Comparison of ENCODE assay signal across 24 cellular contexts in the genomic region with DNA sequence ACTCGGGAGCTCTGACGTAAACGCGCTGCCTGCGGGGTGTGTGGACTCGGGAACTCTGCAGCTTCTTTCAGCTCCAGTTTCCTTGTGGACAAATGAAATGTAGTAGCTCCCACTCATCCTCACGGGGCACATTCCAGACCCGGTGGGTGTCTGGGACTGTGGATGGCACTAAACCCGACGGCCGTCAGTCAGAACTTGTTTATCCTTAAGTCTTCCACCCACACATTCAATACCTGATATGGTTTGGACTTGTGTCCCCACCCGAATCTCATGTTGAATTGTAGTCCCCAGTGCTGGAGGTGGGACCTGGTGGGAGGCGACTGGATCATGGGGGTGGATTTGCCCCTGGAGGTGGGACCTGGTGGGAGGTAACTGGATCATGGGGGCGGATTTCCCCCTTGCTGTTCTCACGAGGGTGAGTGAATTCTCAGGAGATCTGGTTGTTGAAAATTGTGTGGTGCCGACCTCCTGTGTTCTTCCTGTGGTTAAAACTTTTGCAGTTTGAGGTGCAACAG.
"Had no signal": no experiment of that assay in that cellular context is flagged by ENCODE, and none has a peak within 500 bp of the region (broad histone marks: within the 10 kb centered on the region; RNA-seq: fewer than 3 reads in every experiment).

No MANE protein-coding gene starts in this region.

- ATAC-seq: activated CD4-positive, CD25-positive, alpha-beta regulatory T cell treated with anti-CD3 and anti-CD28 coated beads, Interleukin-2, amount 50 U/mL, for 24 hours; activated naive CD8-positive, alpha-beta T cell treated with anti-CD3 and anti-CD28 coated beads, Interleukin-2, amount 50 U/mL, for 24 hours; activated T-cell treated with anti-CD3 and anti-CD28 coated beads, Interleukin-2, amount 50 U/mL, for 4 hours; left ventricle myocardium superior; right lobe of liver had no signal

- H3K36me3 Mint-ChIP-seq: activated naive CD4-positive, alpha-beta T cell treated with anti-CD3 and anti-CD28 coated beads, Interleukin-2, amount 10 ng/mL, durations not matched to agents 7 days and 5 days; immature natural killer cell had no signal

- H3K9me3 Mint-ChIP-seq: activated CD4-positive, alpha-beta T cell treated with anti-CD3 and anti-CD28 coated beads, Interleukin-2, amount 10 ng/mL, durations not matched to agents 7 days and 5 days; activated naive CD4-positive, alpha-beta T cell treated with anti-CD3 and anti-CD28 coated beads, Interleukin-2, amount 10 ng/mL, durations not matched to agents 7 days and 5 days; activated naive CD8-positive, alpha-beta T cell treated with anti-CD3 and anti-CD28 coated beads, Interleukin-2, amount 50 U/mL, for 24 hours; activated T-cell treated with anti-CD3 and anti-CD28 coated beads, Interleukin-2, amount 50 U/mL, for 4 hours; dendritic cell treated with granulocyte-macrophage colony-stimulating factor and Interleukin-4, amounts not matched to agents 40 ng/mL and 50 ng/mL, for 4 days; immature natural killer cell; stimulated activated naive CD8-positive, alpha-beta T cell treated with anti-CD3 and anti-CD28 coated beads, Interleukin-15, Interleukin-2, amounts not matched to agents 100 ng/mL and 50 ng/mL, for 24 hours had no signal

- H3K9ac ChIP-seq: parathyroid adenoma had no signal

- H3K27me3 ChIP-seq: hepatocyte, right lobe of liver had no signal

- H3K27me3 Mint-ChIP-seq: activated CD4-positive, alpha-beta T cell treated with anti-CD3 and anti-CD28 coated beads, Interleukin-2, amount 10 ng/mL, durations not matched to agents 7 days and 5 days; dendritic cell treated with granulocyte-macrophage colony-stimulating factor and Interleukin-4, amounts not matched to agents 40 ng/mL and 50 ng/mL, for 4 days had no signal

- DNase-seq: activated CD4-positive, alpha-beta T cell treated with anti-CD3 and anti-CD28 coated beads, Interleukin-2, amount 10 ng/mL, durations not matched to agents 7 days and 5 days; activated CD8-positive, alpha-beta memory T cell treated with anti-CD3 and anti-CD28 coated beads for 24 hours; activated CD8-positive, alpha-beta memory T cell treated with anti-CD3 and anti-CD28 coated beads, Interleukin-2, amount 50 U/mL, for 48 hours; activated naive CD4-positive, alpha-beta T cell treated with anti-CD3 and anti-CD28 coated beads, Interleukin-2, amount 10 ng/mL, durations not matched to agents 7 days and 5 days; activated naive CD8-positive, alpha-beta T cell treated with anti-CD3 and anti-CD28 coated beads, Interleukin-2, amount 50 U/mL, for 24 hours; activated T-cell treated with anti-CD3 and anti-CD28 coated beads, Interleukin-2, amount 50 U/mL, for 4 hours; effector CD4-positive, alpha-beta T cell; glutamatergic neuron; immature natural killer cell; kidney glomerular epithelial cell; left ventricle myocardium superior; nucleus accumbens; right lobe of liver; stimulated activated CD4-positive, alpha-beta T cell treated with anti-CD3 and anti-CD28 coated beads, Interleukin-1b, Interleukin-23, amount 100 ng/mL, for 48 hours; substantia nigra had no signal

- H3K4me1 ChIP-seq: esophagus muscularis mucosa, parathyroid adenoma, right lobe of liver, tibial artery had no signal

- H3K4me1 Mint-ChIP-seq: activated CD4-positive, alpha-beta T cell treated with anti-CD3 and anti-CD28 coated beads, Interleukin-2, amount 10 ng/mL, durations not matched to agents 7 days and 5 days had no signal

- H3K27ac ChIP-seq: esophagus muscularis mucosa, hepatocyte, parathyroid adenoma, right lobe of liver, skin epidermis, tibial artery, VCaP had no signal

- H3K9me3 ChIP-seq: esophagus muscularis mucosa, right lobe of liver, tibial artery had no signal

- H3K27ac Mint-ChIP-seq: activated CD4-positive, alpha-beta T cell treated with anti-CD3 and anti-CD28 coated beads, Interleukin-2, amount 10 ng/mL, durations not matched to agents 7 days and 5 days; activated naive CD4-positive, alpha-beta T cell treated with anti-CD3 and anti-CD28 coated beads, Interleukin-2, amount 10 ng/mL, durations not matched to agents 7 days and 5 days; activated naive CD8-positive, alpha-beta T cell treated with anti-CD3 and anti-CD28 coated beads, Interleukin-2, amount 50 U/mL, for 24 hours; dendritic cell treated with granulocyte-macrophage colony-stimulating factor and Interleukin-4, amounts not matched to agents 40 ng/mL and 50 ng/mL, for 4 days; stimulated activated naive CD8-positive, alpha-beta T cell treated with anti-CD3 and anti-CD28 coated beads, Interleukin-15, Interleukin-2, amounts not matched to agents 100 ng/mL and 50 ng/mL, for 24 hours had no signal

- H3K4me2 ChIP-seq: hepatocyte had no signal

- H3K4me3 ChIP-seq: hepatocyte, right lobe of liver, skin epidermis, tibial artery had no signal

- H3K36me3 ChIP-seq: esophagus muscularis mucosa, right lobe of liver, tibial artery had no signal

- H3K4me3 Mint-ChIP-seq: activated CD4-positive, alpha-beta T cell treated with anti-CD3 and anti-CD28 coated beads, Interleukin-2, amount 10 ng/mL, durations not matched to agents 7 days and 5 days; activated naive CD4-positive, alpha-beta T cell treated with anti-CD3 and anti-CD28 coated beads, Interleukin-2, amount 10 ng/mL, durations not matched to agents 7 days and 5 days; activated naive CD8-positive, alpha-beta T cell treated with anti-CD3 and anti-CD28 coated beads, Interleukin-2, amount 50 U/mL, for 24 hours; activated T-cell treated with anti-CD3 and anti-CD28 coated beads, Interleukin-2, amount 50 U/mL, for 4 hours; dendritic cell treated with granulocyte-macrophage colony-stimulating factor and Interleukin-4, amounts not matched to agents 40 ng/mL and 50 ng/mL, for 4 days; immature natural killer cell; stimulated activated naive CD8-positive, alpha-beta T cell treated with anti-CD3 and anti-CD28 coated beads, Interleukin-15, Interleukin-2, amounts not matched to agents 100 ng/mL and 50 ng/mL, for 24 hours had no signal
